25 cellular contexts compared by ENCODE assay signal in the genomic region with DNA sequence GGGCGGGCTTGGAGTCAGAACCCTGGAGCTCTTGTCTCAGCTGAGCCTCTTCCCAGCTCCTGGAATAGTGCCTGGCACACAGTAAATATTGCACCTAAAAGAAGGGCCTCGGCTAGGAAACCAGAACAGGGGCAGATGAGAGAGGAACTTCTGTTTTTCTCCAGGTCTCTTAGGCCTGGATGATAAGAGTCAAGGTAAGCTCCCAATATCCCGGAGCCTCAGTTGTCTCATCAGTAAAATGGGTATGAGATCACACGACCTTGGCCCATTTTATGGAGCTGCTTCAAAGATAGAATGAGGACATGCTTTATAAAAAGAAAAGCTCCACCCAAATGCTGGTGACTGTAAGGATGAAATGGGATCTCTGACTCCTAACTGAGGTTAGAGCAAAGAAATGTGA.
A peak's percentile ranks its signal among the peaks of the same experiment; 100 is the strongest.
DNase-seq lines count a peak whose midpoint lies in the region; ATAC-seq, FAIRE-seq and TF ChIP-seq lines count a peak whose summit lies in the region.
"Had no signal": no experiment of that assay in that cellular context is flagged by ENCODE, and none has a peak within 500 bp of the region (broad histone marks: within the 10 kb centered on the region; RNA-seq: fewer than 3 reads in every experiment).

No MANE protein-coding gene starts in this region.

- H3K4me2 ChIP-seq in K562 (ENCODE audit: insufficient read depth, low read length) (no peak overlapping the region), neural progenitor cell (no peak overlapping the region)
- H3K4me2 ChIP-seq: BLaER1 had no signal

- no peak for ATAC-seq in K562
- no peak for ATAC-seq in effector memory CD8-positive, alpha-beta T cell (replicated peaks)

- intact Hi-C loops in K562 (cut with micrococcal nuclease) (no loop called here), dorsolateral prefrontal cortex (cut with DNase I) (no loop called here)
- intact Hi-C loops in activated naive CD4-positive, alpha-beta T cell treated with anti-CD3 and anti-CD28 coated beads for 36 hours (cut with micrococcal nuclease) = no loop called here

- H3K4me1 ChIP-seq in K562 (replicated peaks in 1 of 2; ENCODE audit: control insufficient read depth in 2 of 2, insufficient read depth in 2 of 2, low read length in 2 of 2) = peaks cover 0 to 6% of the 10 kb centered on the region in 2 experiments; a peak in 2 of 5 replicates
- peaks cover 27% of the 10 kb centered on the region for H3K4me1 ChIP-seq in neural progenitor cell
- H3K4me1 ChIP-seq in subcutaneous abdominal adipose tissue (ENCODE audit: control insufficient read depth in 5 of 5, insufficient read depth in 5 of 5, low read length in 5 of 5) = peaks cover 0 to 63% (median 30%) of the 10 kb centered on the region in 5 donors
- H3K4me1 ChIP-seq: HAP-1 had no signal

- no peaks in the 10 kb centered on the region for H3F3A ChIP-seq in neural progenitor cell (ENCODE audit: low read depth)

- TF ChIP-seq RAD21 in K562 (CRISPR knock-in tag; conservative IDR thresholded peaks at IDR 0.05 in 1 of 2, IDR thresholded peaks at IDR 0.05 in 1 of 2) = no peak

- TF ChIP-seq CTCF in K562 (IDR thresholded peaks at IDR 0.05 in 2 of 3, conservative IDR thresholded peaks at IDR 0.05 in 1 of 3; ENCODE audit: insufficient read depth in 2 of 3, low read depth in 1 of 3, low read length in 3 of 3) (no peak), dorsolateral prefrontal cortex (IDR thresholded peaks at IDR 0.05 in 54 of 56, conservative IDR thresholded peaks at IDR 0.05 in 2 of 56; ENCODE audit: low read depth in 1 of 56, partially characterized antibody in 56 of 56) (no peak), neural progenitor cell (IDR thresholded peaks at IDR 0.05) (no peak)

- no peak for FAIRE-seq in K562 (lab: Jason Lieb, UNC)
- FAIRE-seq: A204.1, GM12892, HTR-8/SVneo had no signal

- peak overlapping the region; percentile 36 for H3K27ac Mint-ChIP-seq in neural progenitor cell
- H3K27ac Mint-ChIP-seq in effector memory CD8-positive, alpha-beta T cell = no peak overlapping the region
- no peak overlapping the region for H3K27ac Mint-ChIP-seq in activated naive CD4-positive, alpha-beta T cell treated with anti-CD3 and anti-CD28 coated beads for 36 hours
- H3K27ac Mint-ChIP-seq: CD4-positive, CD25-positive, alpha-beta regulatory T cell; HFFc6 had no signal

- peaks cover 39% of the 10 kb centered on the region for H3K4me1 Mint-ChIP-seq in neural progenitor cell
- H3K4me1 Mint-ChIP-seq in effector memory CD8-positive, alpha-beta T cell (ENCODE audit: low read depth in 2 of 2) = peaks cover 0 to 1% of the 10 kb centered on the region in 2 donors
- H3K4me1 Mint-ChIP-seq in activated naive CD4-positive, alpha-beta T cell treated with anti-CD3 and anti-CD28 coated beads for 36 hours (ENCODE audit: low read depth) = no peaks in the 10 kb centered on the region

- TF ChIP-seq EP300 in K562 (IDR thresholded peaks at IDR 0.05; ENCODE audit: low read length) = no peak

- H3K36me3 ChIP-seq in K562 (ENCODE audit: control insufficient read depth, insufficient read depth, low read length) = peaks cover 21% of the 10 kb centered on the region; the same call in 2 of the 3 replicates
- no peaks in the 10 kb centered on the region for H3K36me3 ChIP-seq in neural progenitor cell
- peaks cover 10 to 49% (median 17%) of the 10 kb centered on the region in 5 donors for H3K36me3 ChIP-seq in subcutaneous abdominal adipose tissue (ENCODE audit: control insufficient read depth in 5 of 5, insufficient read depth in 5 of 5, low read length in 5 of 5)
- H3K36me3 ChIP-seq: HAP-1 had no signal

- POLR2A ChIA-PET in K562 (lab: Yijun Ruan, JAX) = interaction anchor here (0.5 to 1.0 kb wide), 2 partner anchors 36 to 190 kb away, joined by 3 to 4 read pairs; no protein-coding TSS in a partner anchor

- no peaks in the 10 kb centered on the region for H3K27me3 ChIP-seq in K562 (ENCODE audit: control insufficient read depth in 2 of 2, insufficient read depth in 2 of 2, low read length in 2 of 2)
- H3K27me3 ChIP-seq in dorsolateral prefrontal cortex = no peaks in the 10 kb centered on the region
- H3K27me3 ChIP-seq in neural progenitor cell = no peaks in the 10 kb centered on the region
- H3K27me3 ChIP-seq in subcutaneous abdominal adipose tissue (ENCODE audit: control insufficient read depth in 5 of 5, insufficient read depth in 4 of 5, low read length in 5 of 5) = no peaks in the 10 kb centered on the region
- H3K27me3 ChIP-seq: BLaER1 had no signal

- no peak overlapping the region for H2AFZ ChIP-seq in K562 (ENCODE audit: low read depth, low read length)
- H2AFZ ChIP-seq in neural progenitor cell (replicated peaks) = no peak overlapping the region
- H2AFZ ChIP-seq: GM23248 had no signal

- no peak for TF ChIP-seq POLR2A in K562 (conservative IDR thresholded peaks at IDR 0.05)

- CTCF ChIA-PET in K562 (lab: Yijun Ruan, JAX; ENCODE audit: low intra/inter-chr PET ratio) = no interaction called here
- CTCF ChIA-PET in activated naive CD4-positive, alpha-beta T cell treated with anti-CD3 and anti-CD28 coated beads for 36 hours (lab: Charles Lee) = no interaction called here

- WGBS in K562 (ENCODE audit: insufficient coverage, low coverage, missing lambda C conversion rate) = 80% methylated on average over 4 of the region's 4 CpGs

- no peaks in the 10 kb centered on the region for H3K9me1 ChIP-seq in K562 (ENCODE audit: control insufficient read depth, insufficient read depth, low read length)

- no peak for DNase-seq in K562 (ENCODE audit: extremely low read depth in 1 of 4, low spot score in 3 of 4)
- no peak for DNase-seq in dorsolateral prefrontal cortex
- no peak for DNase-seq in neural progenitor cell (ENCODE audit: low spot score)
- no peak for DNase-seq in effector memory CD8-positive, alpha-beta T cell
- no peak for DNase-seq in activated naive CD4-positive, alpha-beta T cell treated with anti-CD3 and anti-CD28 coated beads for 36 hours
- no peak for DNase-seq in NCI-H1092 (lab: John Stamatoyannopoulos, UW)
- DNase-seq: CD4-positive, CD25-positive, alpha-beta regulatory T cell; DMS153; DND-41; GM23248; HFFc6; KG1; MM.1S; NCI-H1417; NCI-H1694; NCI-H2029 treated with DMSO at 0.1 percent for 48 hours; NCI-H526 treated with DMSO at 0.1 percent for 48 hours; RPMI8226; SHP77 had no signal

- H3K4me3 Mint-ChIP-seq in neural progenitor cell = no peak overlapping the region
- no peak overlapping the region for H3K4me3 Mint-ChIP-seq in effector memory CD8-positive, alpha-beta T cell
- H3K4me3 Mint-ChIP-seq in activated naive CD4-positive, alpha-beta T cell treated with anti-CD3 and anti-CD28 coated beads for 36 hours = no peak overlapping the region
- H3K4me3 Mint-ChIP-seq: CD4-positive, CD25-positive, alpha-beta regulatory T cell; HFFc6 had no signal

- H3K9ac ChIP-seq in K562 (ENCODE audit: insufficient read depth in 1 of 2, low read depth in 2 of 2, low read length in 2 of 2) (no peak overlapping the region), neural progenitor cell (no peak overlapping the region), subcutaneous abdominal adipose tissue (ENCODE audit: low read length in 5 of 5) (peak overlapping the region in 1 of 5 donors; percentile 50)
- H3K9ac ChIP-seq: BLaER1, GM23248 had no signal

- H3K27me3 Mint-ChIP-seq in neural progenitor cell (ENCODE audit: insufficient read depth, low read depth) = no peaks in the 10 kb centered on the region
- peaks cover 0 to 12% of the 10 kb centered on the region in 2 donors for H3K27me3 Mint-ChIP-seq in effector memory CD8-positive, alpha-beta T cell
- no peaks in the 10 kb centered on the region for H3K27me3 Mint-ChIP-seq in activated naive CD4-positive, alpha-beta T cell treated with anti-CD3 and anti-CD28 coated beads for 36 hours (ENCODE audit: low read depth)
- H3K27me3 Mint-ChIP-seq: CD4-positive, CD25-positive, alpha-beta regulatory T cell had no signal

- no peaks in the 10 kb centered on the region for H3K9me3 Mint-ChIP-seq in neural progenitor cell
- no peaks in the 10 kb centered on the region for H3K9me3 Mint-ChIP-seq in effector memory CD8-positive, alpha-beta T cell
- no peaks in the 10 kb centered on the region for H3K9me3 Mint-ChIP-seq in activated naive CD4-positive, alpha-beta T cell treated with anti-CD3 and anti-CD28 coated beads for 36 hours
- H3K9me3 Mint-ChIP-seq: CD4-positive, CD25-positive, alpha-beta regulatory T cell; HFFc6 had no signal

- H3K36me3 Mint-ChIP-seq in neural progenitor cell = peaks cover 7% of the 10 kb centered on the region
- H3K36me3 Mint-ChIP-seq in effector memory CD8-positive, alpha-beta T cell (ENCODE audit: insufficient read depth) = no peaks in the 10 kb centered on the region
- no peaks in the 10 kb centered on the region for H3K36me3 Mint-ChIP-seq in activated naive CD4-positive, alpha-beta T cell treated with anti-CD3 and anti-CD28 coated beads for 36 hours (ENCODE audit: low read depth)
- H3K36me3 Mint-ChIP-seq: CD4-positive, CD25-positive, alpha-beta regulatory T cell had no signal

- no peaks in the 10 kb centered on the region for H3K79me2 ChIP-seq in K562 (ENCODE audit: control insufficient read depth, insufficient read depth, low read length)
- no peaks in the 10 kb centered on the region for H3K79me2 ChIP-seq in neural progenitor cell (ENCODE audit: low read depth)

- H3K4me3 ChIP-seq in K562 = no peak overlapping the region
- H3K4me3 ChIP-seq in dorsolateral prefrontal cortex = no peak overlapping the region
- no peak overlapping the region for H3K4me3 ChIP-seq in neural progenitor cell
- no peak overlapping the region for H3K4me3 ChIP-seq in subcutaneous abdominal adipose tissue (ENCODE audit: low read depth in 1 of 5, low read length in 5 of 5)
- H3K4me3 ChIP-seq: BLaER1, GM23248, HAP-1 had no signal

- H3K27ac ChIP-seq in K562 (ENCODE audit: extremely low read depth, low read depth, low read length) = no peak overlapping the region
- peak overlapping the region in 53 of 59 donors; percentile 0 to 94 (median 84) for H3K27ac ChIP-seq in dorsolateral prefrontal cortex
- H3K27ac ChIP-seq in neural progenitor cell = no peak overlapping the region
- H3K27ac ChIP-seq in subcutaneous abdominal adipose tissue (ENCODE audit: low read depth, low read length) = peak overlapping the region; percentile 31
- H3K27ac ChIP-seq: BLaER1, GM23248 had no signal

- H4K20me1 ChIP-seq in K562 (replicated peaks; ENCODE audit: control insufficient read depth, insufficient read depth, low read length) (no peaks in the 10 kb centered on the region), neural progenitor cell (ENCODE audit: low read depth) (no peaks in the 10 kb centered on the region)
- H4K20me1 ChIP-seq: BLaER1 had no signal

- in situ Hi-C loops in K562 (cut with MboI) = no loop called here

- H3K9me3 ChIP-seq in K562 (replicated peaks; ENCODE audit: control insufficient read depth, insufficient read depth, low read depth, low read length) = no peaks in the 10 kb centered on the region
- no peaks in the 10 kb centered on the region for H3K9me3 ChIP-seq in neural progenitor cell (ENCODE audit: low read depth)
- no peaks in the 10 kb centered on the region for H3K9me3 ChIP-seq in subcutaneous abdominal adipose tissue (ENCODE audit: control insufficient read depth in 5 of 5, low read length in 5 of 5)
- H3K9me3 ChIP-seq: BLaER1, HAP-1 had no signal

- no TSS peak for BruUV-seq in K562 (replicated peaks; lab: Mats Ljungman, UMichigan)

Comparison
In these comparisons a context has a peak if more than half of its experiments do, and no peak if none do; other contexts are left out.
1. H3K27ac ChIP-seq: peak in dorsolateral prefrontal cortex (53 of 59) and subcutaneous abdominal adipose tissue (single experiment); none in K562 (single experiment) and neural progenitor cell (single experiment).